Comparison of ENCODE assay signal across 8 cellular contexts in the genomic region with DNA sequence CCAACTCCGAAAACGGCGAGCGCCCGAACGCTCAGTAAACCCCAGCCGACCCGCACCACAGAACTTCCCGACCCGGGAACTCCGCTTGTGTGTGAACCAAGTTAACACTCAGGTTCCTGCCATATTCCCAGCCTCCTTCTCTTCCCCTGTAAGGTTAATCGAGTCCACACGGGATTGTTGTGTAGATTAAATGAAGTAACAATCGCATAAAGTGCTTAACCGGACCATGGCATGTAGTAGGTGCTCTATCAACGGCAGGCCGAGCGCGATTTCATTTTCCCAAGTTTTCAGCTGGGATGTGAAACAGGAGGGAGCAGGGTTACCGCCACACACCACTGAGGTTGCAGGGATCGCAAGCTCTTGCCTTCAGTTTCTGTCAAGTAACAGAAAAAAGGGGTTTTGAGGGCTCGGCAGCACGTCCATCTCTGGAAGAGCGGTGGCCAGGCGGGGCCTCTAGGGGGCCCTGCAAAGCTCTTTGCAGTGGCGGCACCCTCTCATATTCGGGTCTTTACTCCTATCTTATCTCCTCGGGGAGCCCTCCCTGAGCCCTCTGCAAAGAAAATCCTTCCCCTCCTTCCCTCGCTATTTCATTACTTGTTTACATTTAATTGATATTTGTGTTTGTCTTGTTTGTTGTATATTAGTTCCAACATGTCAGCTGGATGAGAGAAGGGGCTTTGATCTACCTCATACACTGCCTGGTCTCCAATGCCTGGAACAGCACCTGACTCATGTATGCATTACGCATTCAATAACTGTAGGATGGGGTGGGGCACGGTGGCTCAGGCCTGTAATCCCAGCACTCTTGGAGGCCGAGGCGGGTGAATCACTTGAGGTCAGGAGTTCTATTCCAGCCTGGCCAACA. TPM values are rescaled to one million over a fixed set of nuclear protein-coding genes. Genes with fewer than 3 reads are reported as not detected.
DNase-seq lines count a peak whose midpoint lies in the region; ATAC-seq, FAIRE-seq and TF ChIP-seq lines count a peak whose summit lies in the region.

No MANE protein-coding gene starts in this region.

- no peak overlapping the region for H3K27ac ChIP-seq in AG04450 (ENCODE audit: low read depth, low read length)
- H3K27ac ChIP-seq in small intestine (ENCODE audit: low read depth in 1 of 2, low read length in 1 of 2): peak overlapping the region; percentile 90 to 99

- H3K27me3 ChIP-seq in AG04450 (ENCODE audit: control insufficient read depth, insufficient read depth, low read length): peaks cover 46% of the 10 kb centered on the region
- peaks cover 0 to 3% of the 10 kb centered on the region in 2 donors for H3K27me3 ChIP-seq in small intestine (ENCODE audit: control insufficient read depth in 2 of 2, insufficient read depth in 2 of 2, low read length in 2 of 2)

- H3K4me3 Mint-ChIP-seq in activated naive CD8-positive, alpha-beta T cell treated with anti-CD3 and anti-CD28 coated beads, Interleukin-2, amount 50 U/mL, for 24 hours: peak overlapping the region; percentile 81

- H3K9me3 ChIP-seq in AG04450 (ENCODE audit: control insufficient read depth, insufficient read depth, low read length) (no peaks in the 10 kb centered on the region; the same call in 1 of the 2 replicates), iPS-18c (ENCODE audit: control insufficient read depth, insufficient read depth, low read length) (no peaks in the 10 kb centered on the region), small intestine (ENCODE audit: control insufficient read depth, low read depth) (no peaks in the 10 kb centered on the region)

- FAIRE-seq in small intestine (lab: Jason Lieb, UNC): no peak

- H3K36me3 ChIP-seq in small intestine (ENCODE audit: control insufficient read depth in 2 of 2, insufficient read depth in 2 of 2, low read length in 2 of 2): no peaks in the 10 kb centered on the region

- in situ Hi-C loops in GM13977 (cut with MboI; ENCODE audit: low pct_unique_long_range_greater_than_20kb, low sequenced_read_pairs, unreplicated experiment): no loop called here

- TF ChIP-seq CTCF in AG04450 (IDR thresholded peaks at IDR 0.05; ENCODE audit: low read depth, low read length) (peak; percentile 18; the same call in 1 of the 2 replicates), GM13977 (IDR thresholded peaks at IDR 0.05; ENCODE audit: extremely low read depth, insufficient read depth, missing control alignments) (peak; percentile 52)

- H3K9me3 Mint-ChIP-seq in activated naive CD8-positive, alpha-beta T cell treated with anti-CD3 and anti-CD28 coated beads, Interleukin-2, amount 50 U/mL, for 24 hours: no peaks in the 10 kb centered on the region

- POLR2A ChIA-PET in AG04450 (lab: Yijun Ruan, JAX): interaction anchor here (0.7 kb wide), 1 partner anchor 356 kb away, joined by 3 read pairs; no protein-coding TSS in a partner anchor

- CTCF ChIA-PET in AG04450 (lab: Charles Lee): interaction anchor here (0.9 to 1.2 kb wide), 2 partner anchors 48 to 227 kb away, joined by 3 to 4 read pairs; no protein-coding TSS in a partner anchor

- peaks cover 17% of the 10 kb centered on the region for H3K27me3 Mint-ChIP-seq in activated naive CD8-positive, alpha-beta T cell treated with anti-CD3 and anti-CD28 coated beads, Interleukin-2, amount 50 U/mL, for 24 hours

- peak; percentile 45 for ATAC-seq in activated naive CD8-positive, alpha-beta T cell treated with anti-CD3 and anti-CD28 coated beads, Interleukin-2, amount 50 U/mL, for 24 hours
- no peak for ATAC-seq in HG03571 (IDR thresholded peaks at IDR 0.05; ENCODE audit: unreplicated experiment)
- no peak for ATAC-seq in GM19023 (IDR thresholded peaks at IDR 0.05; ENCODE audit: unreplicated experiment)

- DNase-seq in AG04450 (ENCODE audit: low read depth, low spot score) (no peak), GM13977 (ENCODE audit: low spot score) (peak; percentile 75), NCI-H526 (lab: John Stamatoyannopoulos, UW) (peak; percentile 67 to 85), small intestine (peak; percentile 89)
- DNase-seq in activated naive CD8-positive, alpha-beta T cell treated with anti-CD3 and anti-CD28 coated beads, Interleukin-2, amount 50 U/mL, for 24 hours: peak; percentile 28

- 5 to 9% (median 8%) methylated on average over 33 of the region's 33 CpGs for WGBS in small intestine, 3 donors

- H3K4me1 Mint-ChIP-seq in activated naive CD8-positive, alpha-beta T cell treated with anti-CD3 and anti-CD28 coated beads, Interleukin-2, amount 50 U/mL, for 24 hours: peaks cover 4% of the 10 kb centered on the region

- peak overlapping the region; percentile 76 for H3K27ac Mint-ChIP-seq in activated naive CD8-positive, alpha-beta T cell treated with anti-CD3 and anti-CD28 coated beads, Interleukin-2, amount 50 U/mL, for 24 hours

- no peak overlapping the region for H3K4me3 ChIP-seq in AG04450 (ENCODE audit: low read depth, low read length)
- H3K4me3 ChIP-seq in iPS-18c (ENCODE audit: insufficient read depth, low read depth, low read length): peak overlapping the region; percentile 77
- peak overlapping the region; percentile 53 to 93 for H3K4me3 ChIP-seq in small intestine (ENCODE audit: low read depth in 1 of 2, low read length in 2 of 2)

- H3K4me1 ChIP-seq in small intestine (ENCODE audit: control insufficient read depth in 2 of 2, insufficient read depth in 1 of 2, low read depth in 1 of 2, low read length in 1 of 2): peaks cover 0 to 8% of the 10 kb centered on the region in 2 donors

- H3K36me3 Mint-ChIP-seq in activated naive CD8-positive, alpha-beta T cell treated with anti-CD3 and anti-CD28 coated beads, Interleukin-2, amount 50 U/mL, for 24 hours (ENCODE audit: low read depth): no peaks in the 10 kb centered on the region

RNA-seq across cellular contexts. Expression of a gene that starts 0.8 kb away (rescaled TPM):
- polyA plus RNA-seq in AG04450 (2011; rRNA removed) (0.05 and 0.16 TPM in 2 replicates), small intestine (10 to 100 TPM; 28.1 to 69.3 (median 52.1) TPM)
- polyA minus RNA-seq in AG04450 (2011; rRNA and poly(A)+ RNA removed): 0.09 TPM in 1 of 2 replicates, not detected in the other

Comparison
In these comparisons a context has a peak if more than half of its experiments do, and no peak if none do; other contexts are left out.
1. RNA of a gene that starts 0.8 kb away (polyA plus RNA-seq): 28.1 to 69.3 TPM in small intestine; 0.05 to 0.16 TPM in AG04450; every median in the first group is over 10 times any median in the second.